ENCODE assay signal across 31 cellular contexts in the genomic region with DNA sequence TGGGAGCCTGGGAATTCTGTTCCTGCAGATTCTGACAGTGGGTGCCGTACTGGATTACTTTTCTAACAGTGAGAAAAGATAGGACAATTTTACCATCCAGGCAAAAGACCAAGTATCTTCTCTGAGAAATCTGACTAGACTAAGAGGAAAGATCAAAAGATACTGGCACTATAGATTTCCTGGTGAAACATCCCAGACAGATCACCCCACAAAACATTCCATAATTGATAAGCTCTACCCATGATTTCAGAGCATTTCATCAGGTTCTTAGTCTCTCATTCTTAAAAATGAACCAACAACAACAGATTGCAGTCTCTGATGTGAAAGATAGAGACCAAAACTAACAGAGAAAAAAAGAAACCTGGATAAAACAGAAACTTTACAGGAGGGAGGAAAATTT. TPM values are rescaled to one million over a fixed set of nuclear protein-coding genes. Genes with fewer than 3 reads are reported as not detected.
DNase-seq lines count a peak whose midpoint lies in the region; ATAC-seq and TF ChIP-seq lines count a peak whose summit lies in the region.
"Had no signal": no experiment of that assay in that cellular context is flagged by ENCODE, and none has a peak within 500 bp of the region (broad histone marks: within the 10 kb centered on the region; RNA-seq: fewer than 3 reads in every experiment).

No MANE protein-coding gene starts in this region.

- no peak overlapping the region for H3K4me3 Mint-ChIP-seq in MCF 10A (ENCODE audit: unreplicated experiment)
- H3K4me3 Mint-ChIP-seq: B cell; CD8-positive, alpha-beta memory T cell had no signal

- 100% methylated on average over 1 of the region's 1 CpG for WGBS in mammary epithelial cell (ENCODE audit: low coverage, missing lambda C conversion rate)
- 24% methylated on average over 1 of the region's 1 CpG for WGBS in smooth muscle cell (ENCODE audit: low lambda C conversion rate)

- dilution Hi-C loops in mammary epithelial cell (cut with HindIII; ENCODE audit: low sequenced_read_pairs) = no loop called here

- H3F3A ChIP-seq in smooth muscle cell (ENCODE audit: low read depth) = no peaks in the 10 kb centered on the region

- no peaks in the 10 kb centered on the region for H3K9me3 Mint-ChIP-seq in MCF 10A (ENCODE audit: unreplicated experiment)
- H3K9me3 Mint-ChIP-seq: CD8-positive, alpha-beta memory T cell had no signal

- H3K27me3 Mint-ChIP-seq in MCF 10A (ENCODE audit: insufficient read depth, unreplicated experiment) = no peaks in the 10 kb centered on the region

- H3K4me1 ChIP-seq in mammary epithelial cell (ENCODE audit: insufficient read depth, low read length) (peaks cover 6% of the 10 kb centered on the region), smooth muscle cell (ENCODE audit: low read depth) (no peaks in the 10 kb centered on the region)

- no peaks in the 10 kb centered on the region for H3K9me3 ChIP-seq in mammary epithelial cell (replicated peaks; ENCODE audit: insufficient read depth, low read length)
- H3K9me3 ChIP-seq in SK-N-MC (ENCODE audit: low read depth, low read length) = no peaks in the 10 kb centered on the region
- H3K9me3 ChIP-seq in smooth muscle cell (replicated peaks; ENCODE audit: low read depth) = no peaks in the 10 kb centered on the region
- H3K9me3 ChIP-seq: A549, HAP-1, Peyer's patch, SK-N-SH had no signal

- intact Hi-C loops in MCF 10A (cut with micrococcal nuclease) (no loop called here), mammary epithelial cell (cut with micrococcal nuclease) (no loop called here)

- H4K20me1 ChIP-seq in mammary epithelial cell (ENCODE audit: insufficient read depth, low read length) (no peaks in the 10 kb centered on the region), smooth muscle cell (ENCODE audit: low read depth) (no peaks in the 10 kb centered on the region)

- no peaks in the 10 kb centered on the region for H3K79me2 ChIP-seq in mammary epithelial cell (ENCODE audit: insufficient read depth, low read length)
- H3K79me2 ChIP-seq in smooth muscle cell (ENCODE audit: low read depth) = no peaks in the 10 kb centered on the region

- no peak overlapping the region for H3K27ac ChIP-seq in mammary epithelial cell (ENCODE audit: insufficient read depth, low read depth, low read length)
- H3K27ac ChIP-seq in SK-N-MC = peak overlapping the region; percentile 29; the same call in 1 of the 2 replicates
- peak overlapping the region; percentile 16 for H3K27ac ChIP-seq in epithelial cell of prostate
- H3K27ac ChIP-seq in smooth muscle cell (ENCODE audit: low read depth) = peak overlapping the region; percentile 46
- H3K27ac ChIP-seq: A549, KMS-11, Peyer's patch had no signal

- no peak for DNase-seq in MCF 10A (ENCODE audit: unreplicated experiment)
- no peak for DNase-seq in mammary epithelial cell
- DNase-seq in SK-N-MC (ENCODE audit: low read depth, low spot score) = no peak
- no peak for DNase-seq in epithelial cell of prostate (ENCODE audit: low read depth, low spot score)
- DNase-seq in smooth muscle cell (lab: John Stamatoyannopoulos, UW; ENCODE audit: unreplicated experiment) = no peak
- no peak for DNase-seq in Kasumi-1 (lab: John Stamatoyannopoulos, UW)
- DNase-seq: CD8-positive, alpha-beta memory T cell; DMS 273 treated with DMSO at 0.1 percent for 48 hours; DMS79 treated with DMSO at 0.1 percent for 48 hours; GF-D8; GOT3; IMR-90; NCI-H1092 treated with DMSO at 0.1 percent for 48 hours; NCI-H1436; NCI-H187; NCI-H2081 treated with DMSO at 0.1 percent for 48 hours; NCI-H2171 treated with DMSO at 0.1 percent for 48 hours; NCI-H524 treated with DMSO at 0.1 percent for 48 hours; NCI-H82; NK-92 treated with Interleukin-12 subunit alpha and Interleukin-12 subunit beta, amount 100 ng/mL, for 24 hours; Peyer's patch; SHP77 treated with DMSO at 0.1 percent for 48 hours; SK-N-SH; SW 1271 had no signal

- CTCF ChIA-PET in MCF 10A (lab: Yijun Ruan, JAX) (interaction anchor here (0.7 to 2.8 kb wide), 4 partner anchors 147 to 316 kb away, joined by 3 to 9 read pairs (median 4); no protein-coding TSS in a partner anchor), mammary epithelial cell (lab: Charles Lee; ENCODE audit: low non-redundant PET) (no interaction called here)

- H3K9ac ChIP-seq in mammary epithelial cell (ENCODE audit: insufficient read depth, low read length) = no peak overlapping the region
- no peak overlapping the region for H3K9ac ChIP-seq in SK-N-MC (ENCODE audit: insufficient read length)
- peak overlapping the region; percentile 5 for H3K9ac ChIP-seq in smooth muscle cell (ENCODE audit: low read depth)
- H3K9ac ChIP-seq: KMS-11, SK-N-SH had no signal

- H3K27me3 ChIP-seq in mammary epithelial cell (ENCODE audit: insufficient read depth, low read length) = no peaks in the 10 kb centered on the region
- H3K27me3 ChIP-seq in smooth muscle cell (ENCODE audit: low read depth) = no peaks in the 10 kb centered on the region
- H3K27me3 ChIP-seq: Peyer's patch had no signal

- H3K27ac Mint-ChIP-seq in MCF 10A (ENCODE audit: low read depth, unreplicated experiment) = peak overlapping the region; percentile 9
- H3K27ac Mint-ChIP-seq: B cell, CD14-positive monocyte had no signal

- in situ Hi-C loops in mammary epithelial cell (cut with MboI; ENCODE audit: low sequenced_read_pairs in 2 of 2) = no loop called here

- H3K4me3 ChIP-seq in mammary epithelial cell (replicated peaks in 1 of 3; ENCODE audit: insufficient read depth in 1 of 3, low read depth in 2 of 3, low read length in 3 of 3) = no peak overlapping the region
- H3K4me3 ChIP-seq in SK-N-MC = no peak overlapping the region
- H3K4me3 ChIP-seq in smooth muscle cell = no peak overlapping the region
- H3K4me3 ChIP-seq: A549, HAP-1, Peyer's patch had no signal

- TF ChIP-seq CTCF in MCF 10A (IDR thresholded peaks at IDR 0.05; ENCODE audit: unreplicated experiment) (no peak), mammary epithelial cell (conservative IDR thresholded peaks at IDR 0.05 in 1 of 2, IDR thresholded peaks at IDR 0.05 in 1 of 2; ENCODE audit: extremely low read depth in 1 of 2, insufficient read depth in 1 of 2, low read depth in 1 of 2, low read length in 2 of 2) (no peak), smooth muscle cell (IDR thresholded peaks at IDR 0.05; ENCODE audit: borderline replicate concordance, insufficient read depth, poor library complexity, severe bottlenecking) (no peak)

- POLR2A ChIA-PET in MCF 10A (lab: Yijun Ruan, JAX) = interaction anchor here (1.7 to 3.1 kb wide), 3 partner anchors 11 to 148 kb away, joined by 5 to 11 read pairs (median 9); a partner anchor contains a TSS

- no peak for ATAC-seq in GM21529 (IDR thresholded peaks at IDR 0.05; ENCODE audit: unreplicated experiment)
- no peak for ATAC-seq in HG03045 (IDR thresholded peaks at IDR 0.05; ENCODE audit: unreplicated experiment)
- ATAC-seq: A549 had no signal

- H2AFZ ChIP-seq in mammary epithelial cell (ENCODE audit: low read depth, low read length) (no peak overlapping the region), smooth muscle cell (ENCODE audit: low read depth) (peak overlapping the region; percentile 59)

- H3K36me3 ChIP-seq in mammary epithelial cell (ENCODE audit: insufficient read depth, low read length) (no peaks in the 10 kb centered on the region), SK-N-MC (ENCODE audit: insufficient read depth, low read length) (no peaks in the 10 kb centered on the region), smooth muscle cell (ENCODE audit: low read depth) (no peaks in the 10 kb centered on the region)
- H3K36me3 ChIP-seq: HAP-1, Peyer's patch had no signal

- BruUV-seq in MCF 10A (replicated peaks; lab: Mats Ljungman, UMichigan) = no TSS peak
- BruUV-seq in mammary epithelial cell (replicated peaks; lab: Mats Ljungman, UMichigan) = no TSS peak

- no peak overlapping the region for H3K4me2 ChIP-seq in mammary epithelial cell (ENCODE audit: insufficient read depth, low read depth, low read length)
- H3K4me2 ChIP-seq in smooth muscle cell = peak overlapping the region; percentile 12
- H3K4me2 ChIP-seq: A549, KMS-11, SK-N-SH had no signal

- H3K4me1 Mint-ChIP-seq in MCF 10A (ENCODE audit: insufficient read depth, unreplicated experiment) = peaks cover 22% of the 10 kb centered on the region

- H3K36me3 Mint-ChIP-seq in MCF 10A (ENCODE audit: insufficient read depth, unreplicated experiment) = peaks cover 5% of the 10 kb centered on the region
- H3K36me3 Mint-ChIP-seq: CD8-positive, alpha-beta memory T cell had no signal

RNA-seq across cellular contexts. Expression of a gene that starts 13.6 kb away (rescaled TPM):
- 20.1 and 23.2 TPM in 2 replicates for total RNA-seq in MCF 10A (2022)
- 10 to 100 TPM; 23.8 to 31.3 TPM for total RNA-seq in mammary epithelial cell
- 8.9 TPM for polyA plus RNA-seq in mammary epithelial cell
- 10.1 TPM for polyA minus RNA-seq in mammary epithelial cell
- 22.6 and 29.7 TPM in 2 replicates for total RNA-seq in smooth muscle cell
- 7.4 and 8.1 TPM in 2 replicates for polyA plus RNA-seq in smooth muscle cell
